In the genomic region with DNA sequence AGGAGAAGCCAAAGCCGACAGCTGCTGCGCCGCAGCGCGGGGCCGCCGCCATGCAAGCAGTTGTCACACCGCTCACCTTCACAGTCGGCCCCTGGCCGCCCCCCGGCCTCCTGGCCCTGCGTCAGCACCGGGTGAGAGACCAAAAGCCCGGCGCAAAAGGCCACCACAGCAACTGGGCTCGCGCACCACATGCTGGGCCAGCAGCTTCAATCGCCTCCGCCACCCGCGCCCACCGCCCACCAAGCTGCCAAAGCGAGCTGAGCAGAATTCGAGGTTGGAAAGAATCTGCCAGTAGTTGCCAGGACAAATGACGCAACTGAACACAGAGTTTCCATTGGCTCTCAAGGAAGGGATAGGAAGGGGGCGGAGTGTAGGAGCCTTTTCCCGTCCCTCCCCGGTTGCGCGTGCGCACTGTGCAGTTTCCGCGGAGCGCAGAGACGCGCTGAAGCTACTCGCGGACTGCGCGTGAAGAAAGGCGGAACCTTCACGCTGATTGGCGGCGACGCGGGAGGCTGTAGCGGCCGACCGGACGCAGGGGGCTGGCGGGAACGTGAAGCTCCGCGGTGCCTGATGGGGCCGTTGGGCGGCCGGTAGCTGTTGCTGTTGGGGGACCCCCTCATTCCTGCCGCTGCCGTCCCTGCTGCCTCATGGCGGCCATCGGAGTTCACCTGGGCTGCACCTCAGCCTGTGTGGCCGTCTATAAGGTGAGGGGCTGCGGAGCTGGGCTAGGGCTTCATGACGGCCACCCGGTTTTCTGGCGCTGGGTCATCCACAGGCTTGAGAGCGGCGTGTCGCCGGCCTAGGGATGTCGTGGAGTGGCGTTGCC, we compare ENCODE assay signal across 8 cellular contexts. TPM values are rescaled to one million over a fixed set of nuclear protein-coding genes. Genes with fewer than 3 reads are reported as not detected.
DNase-seq lines count a peak whose midpoint lies in the region; ATAC-seq lines count a peak whose summit lies in the region.

Gene CDNF, minus strand, starts transcription at position 282 of the 826 bp plus-strand sequence. Its CDS starts 91 bp downstream, at position 191.
A gene with protein sequence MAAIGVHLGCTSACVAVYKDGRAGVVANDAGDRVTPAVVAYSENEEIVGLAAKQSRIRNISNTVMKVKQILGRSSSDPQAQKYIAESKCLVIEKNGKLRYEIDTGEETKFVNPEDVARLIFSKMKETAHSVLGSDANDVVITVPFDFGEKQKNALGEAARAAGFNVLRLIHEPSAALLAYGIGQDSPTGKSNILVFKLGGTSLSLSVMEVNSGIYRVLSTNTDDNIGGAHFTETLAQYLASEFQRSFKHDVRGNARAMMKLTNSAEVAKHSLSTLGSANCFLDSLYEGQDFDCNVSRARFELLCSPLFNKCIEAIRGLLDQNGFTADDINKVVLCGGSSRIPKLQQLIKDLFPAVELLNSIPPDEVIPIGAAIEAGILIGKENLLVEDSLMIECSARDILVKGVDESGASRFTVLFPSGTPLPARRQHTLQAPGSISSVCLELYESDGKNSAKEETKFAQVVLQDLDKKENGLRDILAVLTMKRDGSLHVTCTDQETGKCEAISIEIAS (plus strand): TSS at position 551 of the 826 bp plus-strand sequence. CDS start 97 bp downstream, at position 648.
A gene with protein sequence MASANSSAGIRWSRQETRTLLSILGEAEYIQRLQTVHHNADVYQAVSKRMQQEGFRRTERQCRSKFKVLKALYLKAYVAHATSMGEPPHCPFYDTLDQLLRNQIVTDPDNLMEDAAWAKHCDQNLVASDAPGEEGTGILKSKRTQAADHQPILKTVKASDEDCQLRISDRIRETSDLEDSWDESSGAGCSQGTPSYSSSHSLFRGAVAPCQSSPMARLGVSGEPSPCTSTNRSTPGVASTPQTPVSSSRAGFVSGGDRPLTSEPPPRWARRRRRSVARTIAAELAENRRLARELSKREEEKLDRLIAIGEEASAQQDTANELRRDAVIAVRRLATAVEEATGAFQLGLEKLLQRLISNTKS (plus strand): TSS at position 551 of the 826 bp plus-strand sequence. CDS start 3,979 bp downstream, outside the sequence.

- no peaks in the 10 kb centered on the region for H3K27me3 ChIP-seq in effector memory CD4-positive, alpha-beta T cell (replicated peaks; ENCODE audit: control insufficient read depth, insufficient read depth, low read length, poor library complexity, severe bottlenecking)

- peaks cover 17% of the 10 kb centered on the region for H3K36me3 ChIP-seq in effector memory CD4-positive, alpha-beta T cell (ENCODE audit: control insufficient read depth, insufficient read depth, low read length)

- peaks cover 6% of the 10 kb centered on the region for H3K4me1 ChIP-seq in effector memory CD4-positive, alpha-beta T cell (ENCODE audit: control insufficient read depth, insufficient read depth, low read length, poor library complexity, severe bottlenecking)

- DNase-seq in COLO668 (lab: John Stamatoyannopoulos, UW; ENCODE audit: unreplicated experiment), result peak; percentile 96
- DNase-seq in HT1080 (ENCODE audit: low read depth), result peak; percentile 98
- DNase-seq in NOMO-1 treated with DMSO at 0.1 percent for 48 hours (lab: John Stamatoyannopoulos, UW; ENCODE audit: unreplicated experiment), result peak; percentile 99
- DNase-seq in activated CD8-positive, alpha-beta memory T cell treated with anti-CD3 and anti-CD28 coated beads for 4 hours (ENCODE audit: low read depth in 2 of 2), result peak; percentile 98 to 99
- DNase-seq in effector memory CD4-positive, alpha-beta T cell, result peak; percentile 97 to 99 (median 99)
- peak; percentile 99 to 100 for DNase-seq in lung microvascular endothelial cell (ENCODE audit: low read depth in 2 of 2)
- peak; percentile 96 to 100 (median 99) for DNase-seq in stimulated activated CD4-positive, alpha-beta T cell treated with anti-CD3 and anti-CD28 coated beads, TNF-alpha, amount 100 ng/mL, for 48 hours (ENCODE audit: low read depth in 3 of 3)

- peak within 1 kb of the TSS; percentile 91 for H3K27ac ChIP-seq in effector memory CD4-positive, alpha-beta T cell (ENCODE audit: insufficient read depth, low read length, poor library complexity, severe bottlenecking)

- peak; percentile 89 for ATAC-seq in GM21360 (IDR thresholded peaks at IDR 0.05; ENCODE audit: unreplicated experiment)

- H3K9me3 ChIP-seq in effector memory CD4-positive, alpha-beta T cell (ENCODE audit: control insufficient read depth, low read length), result no peaks in the 10 kb centered on the region

- H3K4me3 ChIP-seq in effector memory CD4-positive, alpha-beta T cell (ENCODE audit: insufficient read depth, low read depth, low read length, poor library complexity, severe bottlenecking), result peak within 1 kb of the TSS; percentile 90

RNA-seq across cellular contexts. Expression of gene CDNF, which starts in this region (rescaled TPM):
- 0.10 and 0.77 TPM in 2 replicates for total RNA-seq in HT1080 (2014; rRNA removed; shearing (Covaris generic))
- polyA plus RNA-seq in HT1080 (2015; cell fraction: cytosol; rRNA removed), result 0.41 and 1.8 TPM in 2 replicates
- polyA plus RNA-seq in HT1080 (2015; cell fraction: nucleus; rRNA removed), result 1.2 and 1.3 TPM in 2 replicates
- 0.40 and 0.44 TPM in 2 replicates for total RNA-seq in lung microvascular endothelial cell

RNA-seq across cellular contexts. Expression of the second gene that starts in this region (rescaled TPM):
- total RNA-seq in HT1080 (2014; rRNA removed; shearing (Covaris generic)), result 32.3 and 33.0 TPM in 2 replicates
- 23.3 and 24.9 TPM in 2 replicates for polyA plus RNA-seq in HT1080 (2015; cell fraction: cytosol; rRNA removed)
- polyA plus RNA-seq in HT1080 (2015; cell fraction: nucleus; rRNA removed), result 25.4 and 29.6 TPM in 2 replicates
- total RNA-seq in lung microvascular endothelial cell, result 8.7 and 10.0 TPM in 2 replicates

RNA-seq across cellular contexts. Expression of the third gene that starts in this region (rescaled TPM):
- 25.9 and 26.1 TPM in 2 replicates for total RNA-seq in HT1080 (2014; rRNA removed; shearing (Covaris generic))
- polyA plus RNA-seq in HT1080 (2015; cell fraction: cytosol; rRNA removed), result 11.7 and 12.1 TPM in 2 replicates
- polyA plus RNA-seq in HT1080 (2015; cell fraction: nucleus; rRNA removed), result 11.5 and 12.9 TPM in 2 replicates
- total RNA-seq in lung microvascular endothelial cell, result 11.6 and 16.1 TPM in 2 replicates

Comparison
In these comparisons a context has a peak if more than half of its experiments do, and no peak if none do; other contexts are left out.
1. Peak in every context shown above with its lines: DNase-seq, ATAC-seq, H3K4me3 ChIP-seq and H3K27ac ChIP-seq.